3 cellular contexts compared by ENCODE assay signal in genomic region chr14:104944436-104945205, GRCh38. TPM values are rescaled to one million over a fixed set of nuclear protein-coding genes. Genes with fewer than 3 reads are reported as not detected.
"Had no signal": no experiment of that assay in that cellular context is flagged by ENCODE, and none has a peak within 500 bp of the region (broad histone marks: within the 10 kb centered on the region; RNA-seq: fewer than 3 reads in every experiment).

No MANE protein-coding gene starts in this region.

RNA-seq across cellular contexts. Expression of gene PLD4, which starts 19.9 kb away (rescaled TPM):
- total RNA-seq: M059J, SJCRH30 had no signal
- polyA plus RNA-seq: K562 had no signal
